14 cellular contexts compared by ENCODE assay signal in the genomic region with DNA sequence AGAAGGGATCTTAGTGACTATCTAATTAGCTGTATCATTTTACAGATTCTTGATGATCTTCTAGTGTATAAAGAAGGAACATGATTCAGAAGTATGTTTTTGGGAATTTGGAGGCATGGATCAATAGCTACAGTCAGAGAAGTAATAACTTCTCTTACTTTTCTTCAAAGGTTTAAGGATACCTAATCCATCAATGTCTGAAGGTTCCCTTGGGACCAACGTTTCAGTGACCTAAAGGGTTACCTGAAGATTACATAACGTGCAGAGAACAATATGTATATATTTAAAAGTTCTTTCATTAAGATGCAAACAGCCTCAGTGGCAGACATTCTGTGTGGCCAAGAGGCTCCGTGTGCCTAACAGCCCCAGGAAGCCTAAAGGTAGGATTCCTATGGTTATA. TPM values are rescaled to one million over a fixed set of nuclear protein-coding genes. Genes with fewer than 3 reads are reported as not detected.
DNase-seq lines count a peak whose midpoint lies in the region; ATAC-seq, FAIRE-seq and TF ChIP-seq lines count a peak whose summit lies in the region.
"Had no signal": no experiment of that assay in that cellular context is flagged by ENCODE, and none has a peak within 500 bp of the region (broad histone marks: within the 10 kb centered on the region; RNA-seq: fewer than 3 reads in every experiment).

No MANE protein-coding gene starts in this region.

- H3K27me3 Mint-ChIP-seq in stimulated activated naive CD8-positive, alpha-beta T cell treated with anti-CD3 and anti-CD28 coated beads, Interleukin-15, Interleukin-2, amounts not matched to agents 100 ng/mL and 50 ng/mL, for 24 hours, result no peaks in the 10 kb centered on the region
- H3K27me3 Mint-ChIP-seq in activated CD4-positive, alpha-beta memory T cell treated with anti-CD3 and anti-CD28 coated beads for 36 hours, result no peaks in the 10 kb centered on the region

- H3K9ac ChIP-seq in PC-3 (ENCODE audit: low read length) (no peak overlapping the region), keratinocyte (ENCODE audit: control insufficient read depth, extremely low read depth, insufficient read depth, low read length) (no peak overlapping the region)

- H3K4me2 ChIP-seq in PC-3 (ENCODE audit: low read length) (peak overlapping the region; percentile 94; the same call in 1 of the 2 replicates), keratinocyte (ENCODE audit: control insufficient read depth, extremely low read depth, insufficient read depth, low read depth, low read length) (peak overlapping the region; percentile 97)

- TF ChIP-seq CTCF in PC-3 (conservative IDR thresholded peaks at IDR 0.05; ENCODE audit: low read depth, low read length), result no peak
- no peak for TF ChIP-seq CTCF in keratinocyte (optimal IDR thresholded peaks at IDR 0.05 in 1 of 3, IDR thresholded peaks at IDR 0.05 in 1 of 3, conservative IDR thresholded peaks at IDR 0.05 in 1 of 3; ENCODE audit: extremely low read depth in 1 of 3, insufficient read depth in 2 of 3, low read length in 3 of 3)

- peaks cover 70% of the 10 kb centered on the region for H3K4me1 Mint-ChIP-seq in stimulated activated naive CD8-positive, alpha-beta T cell treated with anti-CD3 and anti-CD28 coated beads, Interleukin-15, Interleukin-2, amounts not matched to agents 100 ng/mL and 50 ng/mL, for 24 hours (ENCODE audit: low read depth)
- peaks cover 44% of the 10 kb centered on the region for H3K4me1 Mint-ChIP-seq in activated CD4-positive, alpha-beta memory T cell treated with anti-CD3 and anti-CD28 coated beads for 36 hours (ENCODE audit: low read depth)

- no peak overlapping the region for H3K4me3 ChIP-seq in PC-3 (ENCODE audit: low read length)
- H3K4me3 ChIP-seq in keratinocyte (ENCODE audit: control insufficient read depth in 2 of 3, extremely low read depth in 1 of 3, insufficient read depth in 2 of 3, low read depth in 1 of 3, low read length in 3 of 3), result no peak overlapping the region
- H3K4me3 ChIP-seq: breast epithelium had no signal

- dilution Hi-C loops in keratinocyte (cut with MboI; ENCODE audit: extremely low pct_ligation_motif_present, low sequenced_read_pairs), result no loop called here

- no peaks in the 10 kb centered on the region for H3K9me2 ChIP-seq in PC-3 (replicated peaks; ENCODE audit: low read length)

- H3K9me3 Mint-ChIP-seq in stimulated activated naive CD8-positive, alpha-beta T cell treated with anti-CD3 and anti-CD28 coated beads, Interleukin-15, Interleukin-2, amounts not matched to agents 100 ng/mL and 50 ng/mL, for 24 hours, result no peaks in the 10 kb centered on the region
- H3K9me3 Mint-ChIP-seq in activated CD4-positive, alpha-beta memory T cell treated with anti-CD3 and anti-CD28 coated beads for 36 hours, result no peaks in the 10 kb centered on the region

- H4K20me1 ChIP-seq in PC-3 (ENCODE audit: low read length), result peaks cover 52% of the 10 kb centered on the region
- H4K20me1 ChIP-seq in keratinocyte (ENCODE audit: control insufficient read depth, extremely low read depth, insufficient read depth, low read length), result peaks cover 22% of the 10 kb centered on the region

- H3K36me3 Mint-ChIP-seq in stimulated activated naive CD8-positive, alpha-beta T cell treated with anti-CD3 and anti-CD28 coated beads, Interleukin-15, Interleukin-2, amounts not matched to agents 100 ng/mL and 50 ng/mL, for 24 hours (ENCODE audit: low read depth), result peaks cover 23% of the 10 kb centered on the region
- peaks cover 5% of the 10 kb centered on the region for H3K36me3 Mint-ChIP-seq in activated CD4-positive, alpha-beta memory T cell treated with anti-CD3 and anti-CD28 coated beads for 36 hours

- no peak for DNase-seq in stimulated activated naive CD8-positive, alpha-beta T cell treated with anti-CD3 and anti-CD28 coated beads, Interleukin-15, Interleukin-2, amounts not matched to agents 100 U/mL and 50 U/mL, for 24 hours
- DNase-seq in PC-3, result no peak
- no peak for DNase-seq in keratinocyte (ENCODE audit: low read depth, low spot score)
- no peak for DNase-seq in caudate nucleus (lab: John Stamatoyannopoulos, UW)
- no peak for DNase-seq in activated CD4-positive, alpha-beta memory T cell treated with anti-CD3 and anti-CD28 coated beads for 36 hours
- DNase-seq in UCSD-AML1 (lab: John Stamatoyannopoulos, UW; ENCODE audit: unreplicated experiment), result no peak
- DNase-seq in NCI-H526 (lab: John Stamatoyannopoulos, UW), result no peak
- DNase-seq: activated CD8-positive, alpha-beta memory T cell treated with anti-CD3 and anti-CD28 coated beads for 24 hours; activated naive CD4-positive, alpha-beta T cell treated with Interleukin-2 at 50 U/mL for 16 hours; effector CD8-positive, alpha-beta T cell; MG63; NCI-H2107 had no signal

- ATAC-seq in stimulated activated naive CD8-positive, alpha-beta T cell treated with anti-CD3 and anti-CD28 coated beads, Interleukin-15, Interleukin-2, amounts not matched to agents 100 U/mL and 50 U/mL, for 24 hours, result no peak
- ATAC-seq in PC-3, result no peak

- H3K27me3 ChIP-seq in PC-3 (ENCODE audit: low read length), result no peaks in the 10 kb centered on the region
- no peaks in the 10 kb centered on the region for H3K27me3 ChIP-seq in keratinocyte (ENCODE audit: control insufficient read depth, extremely low read depth, insufficient read depth, low read length)
- H3K27me3 ChIP-seq: breast epithelium, MG63 had no signal

- H3K4me3 Mint-ChIP-seq in stimulated activated naive CD8-positive, alpha-beta T cell treated with anti-CD3 and anti-CD28 coated beads, Interleukin-15, Interleukin-2, amounts not matched to agents 100 ng/mL and 50 ng/mL, for 24 hours, result peak overlapping the region; percentile 30
- no peak overlapping the region for H3K4me3 Mint-ChIP-seq in activated CD4-positive, alpha-beta memory T cell treated with anti-CD3 and anti-CD28 coated beads for 36 hours

- H3K9me3 ChIP-seq in PC-3 (ENCODE audit: low read length) (no peaks in the 10 kb centered on the region), keratinocyte (ENCODE audit: control insufficient read depth, low read depth, low read length) (no peaks in the 10 kb centered on the region)
- H3K9me3 ChIP-seq: breast epithelium had no signal

- no TSS peak for BruUV-seq in PC-3 (replicated peaks; lab: Mats Ljungman, UMichigan)

- intact Hi-C loops in PC-3 (cut with micrococcal nuclease), result no loop called here
- intact Hi-C loops in activated CD4-positive, alpha-beta memory T cell treated with anti-CD3 and anti-CD28 coated beads for 36 hours (cut with micrococcal nuclease), result no loop called here

- CTCF ChIA-PET in PC-3 (lab: Charles Lee), result no interaction called here
- CTCF ChIA-PET in activated CD4-positive, alpha-beta memory T cell treated with anti-CD3 and anti-CD28 coated beads for 36 hours (lab: Charles Lee), result interaction anchor here (0.8 to 2.5 kb wide), 2 partner anchors 31 to 109 kb away, joined by 3 to 8 read pairs; no protein-coding TSS in a partner anchor

- H3K79me2 ChIP-seq in PC-3 (ENCODE audit: low read length) (peaks cover 82% of the 10 kb centered on the region), keratinocyte (ENCODE audit: control insufficient read depth, insufficient read depth, low read length) (peaks cover 83% of the 10 kb centered on the region)

- H2AFZ ChIP-seq in PC-3 (ENCODE audit: low read length), result no peak overlapping the region
- no peak overlapping the region for H2AFZ ChIP-seq in keratinocyte (ENCODE audit: control insufficient read depth, low read length)

- H3K27ac Mint-ChIP-seq in stimulated activated naive CD8-positive, alpha-beta T cell treated with anti-CD3 and anti-CD28 coated beads, Interleukin-15, Interleukin-2, amounts not matched to agents 100 ng/mL and 50 ng/mL, for 24 hours, result no peak overlapping the region
- H3K27ac Mint-ChIP-seq in activated CD4-positive, alpha-beta memory T cell treated with anti-CD3 and anti-CD28 coated beads for 36 hours, result no peak overlapping the region

- H3K4me1 ChIP-seq in PC-3 (ENCODE audit: insufficient read depth, low read length) (peaks cover 9% of the 10 kb centered on the region), keratinocyte (ENCODE audit: control insufficient read depth, extremely low read depth, insufficient read depth, low read length) (peaks cover 18% of the 10 kb centered on the region)
- H3K4me1 ChIP-seq: breast epithelium had no signal

- H3K27ac ChIP-seq in PC-3 (ENCODE audit: low read length) (no peak overlapping the region), keratinocyte (ENCODE audit: control insufficient read depth, insufficient read depth, low read length) (no peak overlapping the region), caudate nucleus (ENCODE audit: low read depth, low read length) (no peak overlapping the region)
- H3K27ac ChIP-seq: breast epithelium had no signal

- no peak for FAIRE-seq in keratinocyte (lab: Jason Lieb, UNC)

- no peaks in the 10 kb centered on the region for H3K9me1 ChIP-seq in keratinocyte (ENCODE audit: control insufficient read depth, extremely low read depth, insufficient read depth, low read length)

- H3K36me3 ChIP-seq in PC-3 (ENCODE audit: low read depth, low read length) (no peaks in the 10 kb centered on the region), keratinocyte (ENCODE audit: control insufficient read depth in 2 of 2, extremely low read depth in 1 of 2, insufficient read depth in 2 of 2, low read length in 2 of 2) (peaks cover 0 to 3% of the 10 kb centered on the region in 2 experiments)
- H3K36me3 ChIP-seq: breast epithelium had no signal

- no peaks in the 10 kb centered on the region for H3F3A ChIP-seq in PC-3 (ENCODE audit: low read length, unreplicated experiment)

- POLR2A ChIA-PET in PC-3 (lab: Charles Lee; ENCODE audit: unreplicated experiment), result no interaction called here
- POLR2A ChIA-PET in activated CD4-positive, alpha-beta memory T cell treated with anti-CD3 and anti-CD28 coated beads for 36 hours (lab: Charles Lee), result no interaction called here

RNA-seq across cellular contexts. Expression of a gene that starts 3.2 kb away (rescaled TPM):
- 55.3 and 66.1 TPM in 2 replicates for total RNA-seq in PC-3 (2014; rRNA removed)
- 120 to 222 TPM (median 133 TPM) in 3 replicates for polyA plus RNA-seq in keratinocyte
- 121 TPM for polyA plus RNA-seq in keratinocyte (2011; ENCODE audit: low read depth)
- 107 and 217 TPM in 2 replicates for polyA plus RNA-seq in keratinocyte (2011; cell fraction: cytosol; rRNA removed)
- 114 and 143 TPM in 2 replicates for polyA plus RNA-seq in keratinocyte (2011; cell fraction: nucleus; rRNA removed)
- 116 and 144 TPM in 2 replicates for polyA plus RNA-seq in keratinocyte (2012; ENCODE audit: low replicate concordance)
- polyA minus RNA-seq in keratinocyte, result 34.5 to 273 TPM (median 116 TPM) in 3 replicates
- polyA minus RNA-seq in keratinocyte (2011; cell fraction: cytosol; rRNA and poly(A)+ RNA removed), result 132 TPM
- polyA minus RNA-seq in keratinocyte (2011; cell fraction: nucleus; rRNA and poly(A)+ RNA removed), result 39.5 and 76.5 TPM in 2 replicates
- 10 to 100 TPM; 93.7 to 95.1 TPM for total RNA-seq in activated CD4-positive, alpha-beta memory T cell treated with anti-CD3 and anti-CD28 coated beads for 36 hours
